In the genomic region with DNA sequence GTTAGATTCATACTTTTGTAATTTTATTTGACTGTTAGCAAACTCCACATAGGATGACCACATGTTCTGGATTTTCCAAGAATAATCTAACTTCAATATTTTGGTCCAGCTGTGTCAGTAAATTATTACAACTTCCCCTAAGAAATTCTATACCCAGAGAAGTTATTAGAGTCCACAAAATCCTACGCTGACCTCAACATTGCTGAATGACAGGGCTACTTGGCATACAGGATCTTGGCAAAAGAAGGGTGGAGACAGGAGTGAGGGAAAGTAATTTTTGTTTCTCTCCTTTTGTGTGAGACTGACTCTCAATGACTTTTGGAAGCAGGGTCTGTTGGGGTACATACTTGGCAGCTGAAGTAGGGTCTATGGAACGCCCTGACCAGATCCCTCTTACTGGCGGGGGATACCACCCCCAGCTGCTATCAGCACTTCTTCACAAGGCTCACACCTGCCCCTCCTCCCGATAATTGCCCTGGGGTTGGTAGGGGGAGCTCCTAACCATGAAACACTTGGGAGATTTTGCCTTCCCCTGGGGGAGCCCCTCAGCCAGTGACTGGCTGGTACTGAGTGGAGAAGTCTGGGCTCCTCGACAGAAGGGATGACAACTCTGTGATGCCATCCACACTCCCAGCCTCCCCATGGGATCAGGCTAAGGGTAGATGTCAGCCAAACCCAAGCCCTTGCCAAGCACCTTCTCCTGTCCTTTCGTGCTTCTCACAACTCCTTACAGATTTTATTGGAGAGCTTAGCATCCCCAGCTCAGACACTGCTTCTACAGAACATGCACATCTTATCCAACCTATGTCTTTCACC, we compare ENCODE assay signal across 24 cellular contexts.
DNase-seq lines count a peak whose midpoint lies in the region; ATAC-seq, FAIRE-seq and TF ChIP-seq lines count a peak whose summit lies in the region.
"Had no signal": no experiment of that assay in that cellular context is flagged by ENCODE, and none has a peak within 500 bp of the region (broad histone marks: within the 10 kb centered on the region; RNA-seq: fewer than 3 reads in every experiment).

No MANE protein-coding gene starts in this region.

- no peak overlapping the region for H3K4ac ChIP-seq in mesenchymal stem cell (ENCODE audit: low read depth in 1 of 2, low read length in 2 of 2)

- no peak overlapping the region for H3K14ac ChIP-seq in mesenchymal stem cell (ENCODE audit: low read length in 2 of 2)

- no peaks in the 10 kb centered on the region for H3K79me1 ChIP-seq in mesenchymal stem cell (replicated peaks; ENCODE audit: low read length, poor library complexity, severe bottlenecking)

- no peak overlapping the region for H3K9ac ChIP-seq in mesenchymal stem cell (ENCODE audit: low read length)
- H3K9ac ChIP-seq in skeletal muscle tissue (ENCODE audit: low read depth in 1 of 3, low read length in 3 of 3) = no peak overlapping the region

- 63% methylated on average over 3 of the region's 6 CpGs for WGBS in mesenchymal stem cell

- no peak for TF ChIP-seq CTCF in bronchial epithelial cell (IDR thresholded peaks at IDR 0.05; ENCODE audit: insufficient read depth, low read length, severe bottlenecking)

- DNase-seq in Right ventricle myocardium superior = no peak
- no peak for DNase-seq in cardiac septum (ENCODE audit: low spot score)
- DNase-seq in bronchial epithelial cell (ENCODE audit: low read depth) = no peak
- DNase-seq in mesenchymal stem cell = no peak
- no peak for DNase-seq in NCI-H226
- DNase-seq: DMS53, GDM1, GOT3, HCEC 1CT, Karpas-422, NCI-H1694, NCI-H2081, NCI-H2171, NCI-H446, NCI-H526, OCI-M1, SHP77 had no signal

- H3K4me3 ChIP-seq in bronchial epithelial cell (ENCODE audit: low read depth, low read length) (no peak overlapping the region), mesenchymal stem cell (ENCODE audit: insufficient read depth in 1 of 2, low read depth in 1 of 2, low read length in 2 of 2) (no peak overlapping the region), skeletal muscle tissue (ENCODE audit: low read length in 3 of 3) (peak overlapping the region in 1 of 3 donors; percentile 1)

- H3K36me3 ChIP-seq in bronchial epithelial cell (ENCODE audit: control insufficient read depth, insufficient read depth, low read length) (no peaks in the 10 kb centered on the region), mesenchymal stem cell (ENCODE audit: control insufficient read depth in 1 of 2, insufficient read depth in 2 of 2, low read depth in 1 of 2, low read length in 2 of 2) (no peaks in the 10 kb centered on the region), skeletal muscle tissue (ENCODE audit: control insufficient read depth in 3 of 3, insufficient read depth in 3 of 3, low read length in 3 of 3) (no peaks in the 10 kb centered on the region)

- H3K27me3 ChIP-seq in bronchial epithelial cell (ENCODE audit: control insufficient read depth, insufficient read depth, low read length) = no peaks in the 10 kb centered on the region
- H3K27me3 ChIP-seq in mesenchymal stem cell (ENCODE audit: control insufficient read depth in 1 of 2, insufficient read depth in 1 of 2, low read length in 2 of 2) = peaks cover 0 to 14% of the 10 kb centered on the region in 2 experiments
- no peaks in the 10 kb centered on the region for H3K27me3 ChIP-seq in skeletal muscle tissue (ENCODE audit: control insufficient read depth in 3 of 3, insufficient read depth in 3 of 3, low read length in 3 of 3)

- intact Hi-C loops in Right ventricle myocardium superior (cut with DNase I) (no loop called here), cardiac septum (cut with DNase I) (no loop called here)

- no peak overlapping the region for H2AK5ac ChIP-seq in mesenchymal stem cell (ENCODE audit: low read length, severe bottlenecking)

- no peak overlapping the region for H2AFZ ChIP-seq in mesenchymal stem cell (ENCODE audit: low read depth, low read length)

- H3K18ac ChIP-seq in mesenchymal stem cell (ENCODE audit: low read depth in 1 of 2, low read length in 2 of 2) = peak overlapping the region; percentile 67 to 77

- peak; percentile 14 for ATAC-seq in Right ventricle myocardium superior (ENCODE audit: poor library complexity)
- ATAC-seq in HG03521 (IDR thresholded peaks at IDR 0.05; ENCODE audit: unreplicated experiment) = no peak
- ATAC-seq in HG02588 (IDR thresholded peaks at IDR 0.05; ENCODE audit: unreplicated experiment) = no peak

- no peak overlapping the region for H2BK5ac ChIP-seq in mesenchymal stem cell (ENCODE audit: low read depth, low read length, poor library complexity, severe bottlenecking)

- H3K27ac ChIP-seq in mesenchymal stem cell (ENCODE audit: low read length, poor library complexity, severe bottlenecking) (no peak overlapping the region), skeletal muscle tissue (ENCODE audit: low read depth, low read length) (peak overlapping the region; percentile 33)
- H3K27ac ChIP-seq: C4-2B had no signal

- no peak overlapping the region for H3K23ac ChIP-seq in mesenchymal stem cell (ENCODE audit: low read length in 2 of 2)

- H2BK15ac ChIP-seq in mesenchymal stem cell (ENCODE audit: low read depth, poor library complexity, severe bottlenecking) = no peak overlapping the region

- H2BK120ac ChIP-seq in mesenchymal stem cell (ENCODE audit: low read depth, low read length) = peak overlapping the region; percentile 62

- H4K8ac ChIP-seq in mesenchymal stem cell (ENCODE audit: low read length) = peak overlapping the region; percentile 45

- no peak overlapping the region for H3K4me2 ChIP-seq in mesenchymal stem cell (ENCODE audit: low read length, poor library complexity, severe bottlenecking)

- H3K9me3 ChIP-seq in mesenchymal stem cell (ENCODE audit: control insufficient read depth, low read length) (no peaks in the 10 kb centered on the region), skeletal muscle tissue (ENCODE audit: control insufficient read depth in 3 of 3, low read length in 3 of 3) (no peaks in the 10 kb centered on the region)

- H3K4me1 ChIP-seq in mesenchymal stem cell (ENCODE audit: control insufficient read depth, insufficient read depth, low read depth, low read length) = peaks cover 2% of the 10 kb centered on the region
- peaks cover 13 to 22% (median 13%) of the 10 kb centered on the region in 3 donors for H3K4me1 ChIP-seq in skeletal muscle tissue (ENCODE audit: control insufficient read depth in 3 of 3, insufficient read depth in 3 of 3, low read length in 3 of 3)

- H4K91ac ChIP-seq in mesenchymal stem cell (ENCODE audit: low read length) = peak overlapping the region; percentile 48

- FAIRE-seq in bronchial epithelial cell (lab: Jason Lieb, UNC) = peak; percentile 23
- FAIRE-seq: A204.1, D721Med, GM18507 had no signal

- H2BK12ac ChIP-seq in mesenchymal stem cell (ENCODE audit: low read length in 2 of 2) = peak overlapping the region; percentile 33 to 91
